In genomic region chr3:3085782-3086181, GRCh38 we compare ENCODE assay signal across 28 cellular contexts. TPM values are rescaled to one million over a fixed set of nuclear protein-coding genes. Genes with fewer than 3 reads are reported as not detected.
A peak's percentile ranks its signal among the peaks of the same experiment; 100 is the strongest.
DNase-seq lines count a peak whose midpoint lies in the region; ATAC-seq, FAIRE-seq and TF ChIP-seq lines count a peak whose summit lies in the region.
"Had no signal": no experiment of that assay in that cellular context is flagged by ENCODE, and none has a peak within 500 bp of the region (broad histone marks: within the 10 kb centered on the region; RNA-seq: fewer than 3 reads in every experiment).

No MANE protein-coding gene starts in this region.

- H3K36me3 ChIP-seq in neutrophil: no peaks in the 10 kb centered on the region
- no peaks in the 10 kb centered on the region for H3K36me3 ChIP-seq in small intestine (ENCODE audit: control insufficient read depth in 2 of 2, insufficient read depth in 2 of 2, low read length in 2 of 2)
- H3K36me3 ChIP-seq: adrenal gland, pancreas, Peyer's patch, tibial artery had no signal

- H3K27me3 ChIP-seq in neutrophil (no peaks in the 10 kb centered on the region), small intestine (ENCODE audit: control insufficient read depth in 2 of 2, insufficient read depth in 2 of 2, low read length in 2 of 2) (no peaks in the 10 kb centered on the region)
- H3K27me3 ChIP-seq: adrenal gland, pancreas, Peyer's patch, tibial artery had no signal

- no peak for TF ChIP-seq CTCF in neutrophil (IDR thresholded peaks at IDR 0.05)

- ATAC-seq in GM18858 (IDR thresholded peaks at IDR 0.05; ENCODE audit: unreplicated experiment): peak; percentile 21
- ATAC-seq in GM19463 (IDR thresholded peaks at IDR 0.05; ENCODE audit: unreplicated experiment): peak; percentile 28
- ATAC-seq in HG03378 (IDR thresholded peaks at IDR 0.05; ENCODE audit: unreplicated experiment): peak; percentile 37
- ATAC-seq: CD8-positive, alpha-beta T cell; pancreas had no signal

- peaks cover 42 to 53% of the 10 kb centered on the region in 2 experiments for H3K4me1 ChIP-seq in neutrophil (ENCODE audit: control insufficient read depth in 1 of 2, insufficient read depth in 1 of 2, low read depth in 1 of 2, low read length in 1 of 2)
- no peaks in the 10 kb centered on the region for H3K4me1 ChIP-seq in small intestine (ENCODE audit: control insufficient read depth in 2 of 2, insufficient read depth in 1 of 2, low read depth in 1 of 2, low read length in 1 of 2)
- H3K4me1 ChIP-seq: adrenal gland, pancreas, Peyer's patch, tibial artery had no signal

- WGBS in small intestine, 3 donors: 60 to 78% (median 73%) methylated on average over 6 of the region's 6 CpGs

- no peak for FAIRE-seq in small intestine (lab: Jason Lieb, UNC)
- FAIRE-seq: pancreas had no signal

- H3K4me3 ChIP-seq in neutrophil (ENCODE audit: low read depth in 1 of 2, low read length in 1 of 2): no peak overlapping the region
- H3K4me3 ChIP-seq in small intestine (ENCODE audit: low read depth in 1 of 2, low read length in 2 of 2): no peak overlapping the region
- H3K4me3 ChIP-seq: adrenal gland, pancreas, Peyer's patch, tibial artery had no signal

- H3K9me3 ChIP-seq in neutrophil (no peaks in the 10 kb centered on the region), small intestine (ENCODE audit: control insufficient read depth, low read depth) (no peaks in the 10 kb centered on the region)
- H3K9me3 ChIP-seq: adrenal gland, pancreas, Peyer's patch, tibial artery had no signal

- DNase-seq in ureter (ENCODE audit: low spot score) (no peak), small intestine (no peak), NCI-H1105 treated with DMSO at 0.1 percent for 48 hours (lab: John Stamatoyannopoulos, UW) (no peak)
- DNase-seq: ACHN; activated CD4-positive, alpha-beta memory T cell treated with anti-CD3 and anti-CD28 coated beads, Interleukin-2, amount 10 ng/mL, durations not matched to agents 7 days and 5 days; activated CD8-positive, alpha-beta memory T cell treated with anti-CD3 and anti-CD28 coated beads, Interleukin-2, amount 50 U/mL, for 4 hours; activated naive CD4-positive, alpha-beta T cell treated with anti-CD3 and anti-CD28 coated beads for 36 hours; adrenal gland; CD8-positive, alpha-beta T cell; DMS 273 treated with DMSO at 0.1 percent for 48 hours; glutamatergic neuron; mesenchymal stem cell; NCI-H1436 treated with DMSO at 0.1 percent for 48 hours; NCI-H345; NCI-H748 treated with DMSO at 0.1 percent for 48 hours; pancreas; Peyer's patch; SHP77; tibial artery had no signal

- H3K27ac ChIP-seq in neutrophil (peak overlapping the region; percentile 55), small intestine (ENCODE audit: low read depth in 1 of 2, low read length in 1 of 2) (no peak overlapping the region)
- H3K27ac ChIP-seq: adrenal gland, pancreas, Peyer's patch, tibial artery had no signal

RNA-seq across cellular contexts. Expression of gene IL5RA, which starts 24.4 kb away (rescaled TPM):
- not detected for total RNA-seq in ureter
- under 1 TPM in 2 of 3 donors, not detected in 1; 0.15 to 0.81 TPM for polyA plus RNA-seq in small intestine
- total RNA-seq: activated CD4-positive, alpha-beta memory T cell treated with anti-CD3 and anti-CD28 coated beads, Interleukin-2, amount 10 ng/mL, durations not matched to agents 7 days and 5 days; activated naive CD4-positive, alpha-beta T cell treated with anti-CD3 and anti-CD28 coated beads for 36 hours; CD8-positive, alpha-beta T cell; fibroblast of villous mesenchyme; neural crest cell; renal cortical epithelial cell; skeletal muscle tissue; T-helper 2 cell treated with Interferon-gamma antibody and Interleukin-4, amounts not matched to agents 100 ng/mL and 5 ng/mL, for 36 hours had no signal

RNA-seq across cellular contexts. Expression of gene TRNT1, which starts 41.0 kb away (rescaled TPM):
- total RNA-seq in ureter: 44.0 TPM
- polyA plus RNA-seq in small intestine: 10 to 100 TPM in 2 of 3 donors, 1 to 10 TPM in 1; 6.5 to 11.7 (median 11.0) TPM
